In genomic region chr20:38805958-38806854, GRCh38 we compare ENCODE assay signal across 8 cellular contexts. TPM values are rescaled to one million over a fixed set of nuclear protein-coding genes. Genes with fewer than 3 reads are reported as not detected.
DNase-seq lines count a peak whose midpoint lies in the region; ATAC-seq and TF ChIP-seq lines count a peak whose summit lies in the region.

No MANE protein-coding gene starts in this region.

- peak overlapping the region; percentile 49 to 75 (median 49) for H3K27ac ChIP-seq in right lobe of liver

- POLR2A ChIA-PET in T-cell (lab: Charles Lee): interaction anchor here (0.6 to 2.3 kb wide), 21 partner anchors 10 to 333 kb away, joined by 3 to 17 read pairs (median 5); partner anchors contain the start of gene ACTR5 (in 1 of the 2)

- CTCF ChIA-PET in T-cell (lab: Charles Lee): interaction anchor here (0.6 to 1.5 kb wide), 15 partner anchors 10 to 1821 kb away, joined by 3 to 6 read pairs (median 4); partner anchors contain the start of gene RALGAPB (in 1 of the 2)

- TF ChIP-seq CTCF in brain (conservative IDR thresholded peaks at IDR 0.05) (no peak), right lobe of liver (IDR thresholded peaks at IDR 0.05) (no peak)

- WGBS in right lobe of liver (ENCODE audit: insufficient coverage, low coverage, low lambda C conversion rate, missing lambda C conversion rate): no CpG with 5 or more reads among the region's 81 CpGs

- no peak for TF ChIP-seq POLR2A in right lobe of liver (IDR thresholded peaks at IDR 0.05)

- intact Hi-C loops in right lobe of liver (cut with DNase I): no loop called here

- DNase-seq in H7: peak; percentile 76
- DNase-seq in T-cell: peak; percentile 11 to 64 (median 44)
- DNase-seq in right lobe of liver: peak in 1 of 3 donors; percentile 31
- peak; percentile 5 for DNase-seq in stimulated activated CD8-positive, alpha-beta memory T cell treated with anti-CD3 and anti-CD28 coated beads, Interleukin-12 subunit alpha, Interleukin-12 subunit beta, amount 100 ng/mL, for 1 hour (ENCODE audit: low read depth)
- DNase-seq in ureter (ENCODE audit: low spot score): no peak
- DNase-seq in Ammon's horn (ENCODE audit: low spot score): no peak

- H3K27ac Mint-ChIP-seq in T-cell (peak overlapping the region; percentile 97), brain (peak overlapping the region in 1 of 5 experiments; percentile 66)

- H3K4me1 Mint-ChIP-seq in T-cell: peaks cover 61 to 62% (median 62%) of the 10 kb centered on the region in 3 donors
- peaks cover 32% of the 10 kb centered on the region for H3K4me1 Mint-ChIP-seq in brain

- H3K4me1 ChIP-seq in right lobe of liver: peaks cover 0 to 10% (median 0%) of the 10 kb centered on the region in 4 donors

- H3K4me3 Mint-ChIP-seq in T-cell (peak overlapping the region; percentile 88 to 91 (median 91)), brain (peak overlapping the region; percentile 85 to 90 (median 87))

- H3K27me3 Mint-ChIP-seq in T-cell (no peaks in the 10 kb centered on the region), brain (peaks cover 58% of the 10 kb centered on the region)

- H3K36me3 ChIP-seq in H7 (replicated peaks; ENCODE audit: control insufficient read depth, insufficient read depth, low read length): peaks cover 5% of the 10 kb centered on the region
- no peaks in the 10 kb centered on the region for H3K36me3 ChIP-seq in right lobe of liver

- H3K9me3 ChIP-seq in right lobe of liver: no peaks in the 10 kb centered on the region

- peak; percentile 12 to 18 (median 15) for ATAC-seq in T-cell (replicated peaks in 1 of 4)
- peak; percentile 16 to 44 (median 34) for ATAC-seq in right lobe of liver
- no peak for ATAC-seq in GM21576 (IDR thresholded peaks at IDR 0.05; ENCODE audit: unreplicated experiment)

- H3K36me3 Mint-ChIP-seq in T-cell (peaks cover 21% of the 10 kb centered on the region), brain (no peaks in the 10 kb centered on the region)

- no peaks in the 10 kb centered on the region for H3K9me3 Mint-ChIP-seq in T-cell
- H3K9me3 Mint-ChIP-seq in brain: no peaks in the 10 kb centered on the region

- H3K4me3 ChIP-seq in H7 (ENCODE audit: insufficient read depth, low read depth, low read length) (peak overlapping the region; percentile 80), right lobe of liver (peak overlapping the region; percentile 41 to 50 (median 44))

- H3K27me3 ChIP-seq in H7 (ENCODE audit: control insufficient read depth, insufficient read depth, low read length) (peaks cover 3% of the 10 kb centered on the region), right lobe of liver (peaks cover 0 to 6% of the 10 kb centered on the region in 2 donors)

RNA-seq across cellular contexts. Expression of gene PPP1R16B, which starts 0.7 kb away (rescaled TPM):
- 19.8 and 23.6 TPM in 2 replicates for total RNA-seq in H7 (2014; rRNA removed; shearing (Covaris generic))
- total RNA-seq in T-cell: 10 to 100 TPM; 32.0 to 58.5 (median 50.2) TPM
- 37.6 TPM for polyA plus RNA-seq in brain (ENCODE audit: insufficient read depth, low read depth, low replicate concordance)
- total RNA-seq in right lobe of liver: 1 to 10 TPM in 5 of 6 experiments, under 1 TPM in 1; 0.62 to 4.0 (median 2.3) TPM
- total RNA-seq in ureter: 10.4 TPM

RNA-seq across cellular contexts. Expression of gene ACTR5, which starts 57.9 kb away (rescaled TPM):
- 16.0 and 17.0 TPM in 2 replicates for total RNA-seq in H7 (2014; rRNA removed; shearing (Covaris generic))
- total RNA-seq in T-cell (10 to 100 TPM; 15.8 to 20.1 (median 18.8) TPM), right lobe of liver (1 to 10 TPM; 3.0 to 5.6 (median 3.7) TPM), ureter (8.9 TPM)
- polyA plus RNA-seq in brain (ENCODE audit: insufficient read depth, low read depth, low replicate concordance): 5.1 TPM

Comparison
In these comparisons a context has a peak if more than half of its experiments do, and no peak if none do; other contexts are left out.
1. DNase-seq: peak in H7 (single experiment), T-cell (34 of 34) and stimulated activated CD8-positive, alpha-beta memory T cell treated with anti-CD3 and anti-CD28 coated beads, Interleukin-12 subunit alpha, Interleukin-12 subunit beta, amount 100 ng/mL, for 1 hour (single experiment); none in ureter (single experiment) and Ammon's horn (single experiment).